8 cellular contexts compared by ENCODE assay signal in genomic region chr22:36362819-36363377, GRCh38. TPM values are rescaled to one million over a fixed set of nuclear protein-coding genes. Genes with fewer than 3 reads are reported as not detected.
DNase-seq lines count a peak whose midpoint lies in the region; ATAC-seq and TF ChIP-seq lines count a peak whose summit lies in the region.

No MANE protein-coding gene starts in this region.

- intact Hi-C loops in Right ventricle myocardium superior (cut with DNase I), result no loop called here

- H3K36me3 ChIP-seq in cardiac muscle cell (no peaks in the 10 kb centered on the region), urinary bladder (ENCODE audit: insufficient read depth) (no peaks in the 10 kb centered on the region)

- no peaks in the 10 kb centered on the region for H3K27me3 Mint-ChIP-seq in mesothelial cell of epicardium (ENCODE audit: low read depth)

- no peaks in the 10 kb centered on the region for H3K36me3 Mint-ChIP-seq in mesothelial cell of epicardium

- DNase-seq in cardiac muscle cell (ENCODE audit: low read depth in 1 of 2, low spot score in 1 of 2) (no peak), Right ventricle myocardium superior (no peak), mesothelial cell of epicardium (ENCODE audit: low spot score in 2 of 2, unreplicated experiment in 2 of 2) (no peak), NCI-H128 (lab: John Stamatoyannopoulos, UW; ENCODE audit: unreplicated experiment) (no peak)
- no peak for DNase-seq in NK-92 treated with Interleukin-12 subunit alpha and Interleukin-12 subunit beta, amount 100 ng/mL, for 24 hours (lab: John Stamatoyannopoulos, UW)

- H3K4me3 Mint-ChIP-seq in mesothelial cell of epicardium, result no peak overlapping the region

- no peak for TF ChIP-seq CTCF in cardiac muscle cell (IDR thresholded peaks at IDR 0.05; ENCODE audit: low read depth, low read length)
- TF ChIP-seq CTCF in mesothelial cell of epicardium (IDR thresholded peaks at IDR 0.05; ENCODE audit: unreplicated experiment), result no peak

- no peak overlapping the region for H3K4me3 ChIP-seq in cardiac muscle cell
- H3K4me3 ChIP-seq in urinary bladder (ENCODE audit: low read depth, low read length), result no peak overlapping the region

- no peaks in the 10 kb centered on the region for H3K27me3 ChIP-seq in cardiac muscle cell

- H3K27ac ChIP-seq in cardiac muscle cell (peak overlapping the region; percentile 92), angular gyrus (ENCODE audit: low read depth, low read length) (peak overlapping the region; percentile 35), urinary bladder (ENCODE audit: low read depth) (peak overlapping the region; percentile 0)

- 71% methylated on average over 3 of the region's 3 CpGs for WGBS in urinary bladder

- peaks cover 84% of the 10 kb centered on the region for H3K4me1 Mint-ChIP-seq in mesothelial cell of epicardium

- H3K9me3 ChIP-seq in cardiac muscle cell (ENCODE audit: low read depth), result no peaks in the 10 kb centered on the region

- H3K4me1 ChIP-seq in cardiac muscle cell (ENCODE audit: low read depth) (peaks cover 70% of the 10 kb centered on the region), urinary bladder (ENCODE audit: insufficient read depth) (no peaks in the 10 kb centered on the region)

- ATAC-seq in Right ventricle myocardium superior (ENCODE audit: poor library complexity) (no peak), GM21381 (IDR thresholded peaks at IDR 0.05; ENCODE audit: unreplicated experiment) (no peak)

- no peaks in the 10 kb centered on the region for H3K9me3 Mint-ChIP-seq in mesothelial cell of epicardium

- peak overlapping the region; percentile 98 for H3K27ac Mint-ChIP-seq in mesothelial cell of epicardium

RNA-seq across cellular contexts. Expression of gene MYH9, which starts 24.9 kb away (rescaled TPM):
- 131 and 174 TPM in 2 replicates for total RNA-seq in cardiac muscle cell
- polyA plus RNA-seq in cardiac muscle cell, result 88.7 and 98.0 TPM in 2 replicates
- 138 TPM for total RNA-seq in Right ventricle myocardium superior
- 321 to 346 TPM (median 341 TPM) in 3 replicates for total RNA-seq in mesothelial cell of epicardium
- 150 TPM for total RNA-seq in urinary bladder
- polyA plus RNA-seq in urinary bladder, result 258 TPM

Comparison
In these comparisons a context has a peak if more than half of its experiments do, and no peak if none do; other contexts are left out.
1. H3K27ac ChIP-seq: peak in every context shown above with its lines; median percentile 92 in cardiac muscle cell; 35 in angular gyrus; 0 in urinary bladder.